ENCODE assay signal across 37 cellular contexts in the genomic region with DNA sequence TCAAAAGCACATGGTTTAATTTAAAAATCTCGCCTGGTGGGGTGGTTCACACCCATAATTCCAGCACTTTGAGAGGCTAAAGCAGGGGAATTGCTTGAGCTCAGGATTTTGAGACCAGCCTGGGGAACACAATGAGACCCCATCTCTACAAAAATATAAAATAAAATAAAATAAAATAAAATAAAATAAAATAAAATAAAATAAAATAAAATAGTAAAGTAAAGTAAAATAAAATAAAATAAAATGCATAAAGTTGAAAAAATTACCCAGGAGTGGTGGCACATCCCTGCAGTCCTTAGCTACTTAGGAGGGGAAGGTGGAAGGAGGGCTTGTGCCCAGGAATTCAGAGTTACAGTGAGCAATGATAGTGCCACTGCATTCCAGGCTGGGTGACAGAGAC.
"Had no signal": no experiment of that assay in that cellular context is flagged by ENCODE, and none has a peak within 500 bp of the region (broad histone marks: within the 10 kb centered on the region; RNA-seq: fewer than 3 reads in every experiment).

No MANE protein-coding gene starts in this region.

- H3K36me3 ChIP-seq: adrenal gland, ascending aorta, brain microvascular endothelial cell, breast epithelium, cardiac muscle cell had no signal

- H3K4me1 Mint-ChIP-seq: activated T-helper 17 cell treated with anti-CD3 and anti-CD28 coated beads, Interleukin-2, amount 50 U/mL, for 72 hours; brain; central memory CD8-positive, alpha-beta T cell had no signal

- ATAC-seq: activated naive CD4-positive, alpha-beta T cell treated with anti-CD3 and anti-CD28 coated beads, Interleukin-2, amount 50 U/mL, for 72 hours; activated naive CD8-positive, alpha-beta T cell treated with anti-CD3 and anti-CD28 coated beads, Interleukin-2, amount 50 U/mL, for 24 hours; activated T-cell treated with anti-CD3 and anti-CD28 coated beads, Interleukin-2, amount 50 U/mL, for 4 hours; activated T-cell treated with anti-CD3 and anti-CD28 coated beads, Interleukin-2, amount 50 U/mL, for 72 hours; activated T-helper 17 cell treated with anti-CD3 and anti-CD28 coated beads, Interleukin-2, amount 50 U/mL, for 72 hours; body of pancreas had no signal

- H3K4me3 ChIP-seq: adrenal gland, ascending aorta, body of pancreas, breast epithelium, cardiac muscle cell had no signal

- H3K9me3 ChIP-seq: adrenal gland, ascending aorta, body of pancreas, breast epithelium had no signal

- H3K27me3 ChIP-seq: ascending aorta, body of pancreas, brain microvascular endothelial cell, cardiac muscle cell had no signal

- H3K27ac ChIP-seq: adrenal gland, ascending aorta, body of pancreas, brain microvascular endothelial cell, breast epithelium, cardiac muscle cell had no signal

- H3K27ac Mint-ChIP-seq: activated naive CD4-positive, alpha-beta T cell treated with anti-CD3 and anti-CD28 coated beads for 36 hours; activated naive CD4-positive, alpha-beta T cell treated with anti-CD3 and anti-CD28 coated beads, Interleukin-2, amount 10 ng/mL, durations not matched to agents 7 days and 5 days; activated naive CD4-positive, alpha-beta T cell treated with anti-CD3 and anti-CD28 coated beads, Interleukin-2, amount 50 U/mL, for 24 hours; activated naive CD4-positive, alpha-beta T cell treated with anti-CD3 and anti-CD28 coated beads, Interleukin-2, amount 50 U/mL, for 72 hours; activated naive CD8-positive, alpha-beta T cell; activated naive CD8-positive, alpha-beta T cell treated with anti-CD3 and anti-CD28 coated beads for 36 hours; activated naive CD8-positive, alpha-beta T cell treated with anti-CD3 and anti-CD28 coated beads, Interleukin-2, amount 10 ng/mL, durations not matched to agents 7 days and 5 days; activated naive CD8-positive, alpha-beta T cell treated with anti-CD3 and anti-CD28 coated beads, Interleukin-2, amount 50 U/mL, for 24 hours; activated T-cell treated with anti-CD3 and anti-CD28 coated beads, Interleukin-2, amount 50 U/mL, for 24 hours; activated T-cell treated with anti-CD3 and anti-CD28 coated beads, Interleukin-2, amount 50 U/mL, for 72 hours; activated T-helper 1 cell treated with anti-CD3 and anti-CD28 coated beads, Interleukin-12 subunit alpha, Interleukin-12 subunit beta, Interleukin-2, Interleukin-4 antibody, amounts not matched to agents 30 ng/mL and 10 ng/mL and 1 ng/mL, durations not matched to agents 14 hours and 24 hours and 36 hours; activated T-helper 17 cell treated with anti-CD3 and anti-CD28 coated beads, Interleukin-2, amount 50 U/mL, for 72 hours; activated T-helper 2 cell treated with anti-CD3 and anti-CD28 coated beads, Interferon-gamma antibody, Interleukin-2, Interleukin-4, amounts not matched to agents 10 μg/mL and 5 μg/mL and 100 μg/mL, durations not matched to agents 14 hours and 24 hours and 36 hours; brain had no signal

- H3K4me3 Mint-ChIP-seq: activated naive CD4-positive, alpha-beta T cell treated with anti-CD3 and anti-CD28 coated beads for 36 hours; activated naive CD4-positive, alpha-beta T cell treated with anti-CD3 and anti-CD28 coated beads, Interleukin-2, amount 10 ng/mL, durations not matched to agents 7 days and 5 days; activated naive CD4-positive, alpha-beta T cell treated with anti-CD3 and anti-CD28 coated beads, Interleukin-2, amount 50 U/mL, for 24 hours; activated naive CD8-positive, alpha-beta T cell; activated naive CD8-positive, alpha-beta T cell treated with anti-CD3 and anti-CD28 coated beads for 36 hours; activated naive CD8-positive, alpha-beta T cell treated with anti-CD3 and anti-CD28 coated beads, Interleukin-2, amount 10 ng/mL, durations not matched to agents 7 days and 5 days; activated naive CD8-positive, alpha-beta T cell treated with anti-CD3 and anti-CD28 coated beads, Interleukin-2, amount 50 U/mL, for 24 hours; activated T-cell treated with anti-CD3 and anti-CD28 coated beads, Interleukin-2, amount 50 U/mL, for 24 hours; activated T-cell treated with anti-CD3 and anti-CD28 coated beads, Interleukin-2, amount 50 U/mL, for 4 hours; activated T-cell treated with anti-CD3 and anti-CD28 coated beads, Interleukin-2, amount 50 U/mL, for 72 hours; activated T-helper 1 cell treated with anti-CD3 and anti-CD28 coated beads, Interleukin-12 subunit alpha, Interleukin-12 subunit beta, Interleukin-2, Interleukin-4 antibody, amounts not matched to agents 30 ng/mL and 10 ng/mL and 1 ng/mL, durations not matched to agents 14 hours and 24 hours and 36 hours; activated T-helper 17 cell treated with anti-CD3 and anti-CD28 coated beads, Interleukin-2, amount 50 U/mL, for 72 hours; brain; central memory CD8-positive, alpha-beta T cell had no signal

- H3K4me1 ChIP-seq: adrenal gland, ascending aorta, body of pancreas, breast epithelium had no signal

- H3K27me3 Mint-ChIP-seq: brain had no signal

- H3K36me3 Mint-ChIP-seq: activated naive CD4-positive, alpha-beta T cell treated with anti-CD3 and anti-CD28 coated beads, Interleukin-2, amount 10 ng/mL, durations not matched to agents 7 days and 5 days; activated naive CD4-positive, alpha-beta T cell treated with anti-CD3 and anti-CD28 coated beads, Interleukin-2, amount 50 U/mL, for 24 hours; activated naive CD4-positive, alpha-beta T cell treated with anti-CD3 and anti-CD28 coated beads, Interleukin-2, amount 50 U/mL, for 72 hours; activated naive CD8-positive, alpha-beta T cell; activated naive CD8-positive, alpha-beta T cell treated with anti-CD3 and anti-CD28 coated beads for 36 hours; activated naive CD8-positive, alpha-beta T cell treated with anti-CD3 and anti-CD28 coated beads, Interleukin-2, amount 10 ng/mL, durations not matched to agents 7 days and 5 days; brain had no signal

- DNase-seq: activated effector memory CD4-positive, alpha-beta T cell treated with anti-CD3 and anti-CD28 coated beads, Interleukin-2, amount 50 U/mL, for 16 hours; activated effector memory CD4-positive, alpha-beta T cell treated with Interleukin-2 at 50 U/mL for 16 hours; activated gamma-delta T cell; activated gamma-delta T cell treated with Interleukin-2 at 50 U/mL for 16 hours; activated naive CD4-positive, alpha-beta T cell; activated naive CD4-positive, alpha-beta T cell treated with anti-CD3 and anti-CD28 coated beads for 36 hours; activated naive CD4-positive, alpha-beta T cell treated with anti-CD3 and anti-CD28 coated beads, Interleukin-2, amount 10 ng/mL, durations not matched to agents 7 days and 5 days; activated naive CD4-positive, alpha-beta T cell treated with anti-CD3 and anti-CD28 coated beads, Interleukin-2, amount 50 U/mL, for 16 hours; activated naive CD4-positive, alpha-beta T cell treated with Interleukin-2 at 50 U/mL for 16 hours; activated naive CD8-positive, alpha-beta T cell treated with anti-CD3 and anti-CD28 coated beads for 36 hours; activated naive CD8-positive, alpha-beta T cell treated with anti-CD3 and anti-CD28 coated beads, Interleukin-2, amount 10 ng/mL, durations not matched to agents 7 days and 5 days; activated naive CD8-positive, alpha-beta T cell treated with anti-CD3 and anti-CD28 coated beads, Interleukin-2, amount 50 U/mL, for 24 hours; activated T-cell treated with anti-CD3 and anti-CD28 coated beads, Interleukin-2, amount 50 U/mL, for 24 hours; activated T-cell treated with anti-CD3 and anti-CD28 coated beads, Interleukin-2, amount 50 U/mL, for 4 hours; activated T-cell treated with anti-CD3 and anti-CD28 coated beads, Interleukin-2, amount 50 U/mL, for 48 hours; activated T-cell treated with anti-CD3 and anti-CD28 coated beads, Interleukin-2, amount 50 U/mL, for 72 hours; adrenal gland; amniotic stem cell; amygdala; anterior cingulate cortex; aorta; body of pancreas; brain microvascular endothelial cell; caudate nucleus; central memory CD4-positive, alpha-beta T cell; cerebellar nuclear complex had no signal

- H3K9me3 Mint-ChIP-seq: activated naive CD4-positive, alpha-beta T cell treated with anti-CD3 and anti-CD28 coated beads for 36 hours; activated naive CD4-positive, alpha-beta T cell treated with anti-CD3 and anti-CD28 coated beads, Interleukin-2, amount 10 ng/mL, durations not matched to agents 7 days and 5 days; activated naive CD4-positive, alpha-beta T cell treated with anti-CD3 and anti-CD28 coated beads, Interleukin-2, amount 50 U/mL, for 24 hours; activated naive CD4-positive, alpha-beta T cell treated with anti-CD3 and anti-CD28 coated beads, Interleukin-2, amount 50 U/mL, for 72 hours; activated naive CD8-positive, alpha-beta T cell treated with anti-CD3 and anti-CD28 coated beads for 36 hours; activated naive CD8-positive, alpha-beta T cell treated with anti-CD3 and anti-CD28 coated beads, Interleukin-2, amount 10 ng/mL, durations not matched to agents 7 days and 5 days; activated naive CD8-positive, alpha-beta T cell treated with anti-CD3 and anti-CD28 coated beads, Interleukin-2, amount 50 U/mL, for 24 hours; activated T-cell treated with anti-CD3 and anti-CD28 coated beads, Interleukin-2, amount 50 U/mL, for 24 hours; activated T-cell treated with anti-CD3 and anti-CD28 coated beads, Interleukin-2, amount 50 U/mL, for 4 hours; activated T-cell treated with anti-CD3 and anti-CD28 coated beads, Interleukin-2, amount 50 U/mL, for 72 hours; activated T-helper 1 cell treated with anti-CD3 and anti-CD28 coated beads, Interleukin-12 subunit alpha, Interleukin-12 subunit beta, Interleukin-2, Interleukin-4 antibody, amounts not matched to agents 30 ng/mL and 10 ng/mL and 1 ng/mL, durations not matched to agents 14 hours and 24 hours and 36 hours; activated T-helper 17 cell treated with anti-CD3 and anti-CD28 coated beads, Interleukin-2, amount 50 U/mL, for 72 hours; activated T-helper 2 cell treated with anti-CD3 and anti-CD28 coated beads, Interferon-gamma antibody, Interleukin-2, Interleukin-4, amounts not matched to agents 10 μg/mL and 5 μg/mL and 100 μg/mL, durations not matched to agents 14 hours and 24 hours and 36 hours; brain; central memory CD8-positive, alpha-beta T cell had no signal
